ENCODE assay signal across 8 cellular contexts in genomic region chr1:240092301-240093119, GRCh38. TPM values are rescaled to one million over a fixed set of nuclear protein-coding genes. Genes with fewer than 3 reads are reported as not detected.
DNase-seq lines count a peak whose midpoint lies in the region; ATAC-seq, FAIRE-seq and TF ChIP-seq lines count a peak whose summit lies in the region.

No MANE protein-coding gene starts in this region.

- TF ChIP-seq EP300 in tibial nerve (IDR thresholded peaks at IDR 0.05): no peak

- FAIRE-seq in HTR-8/SVneo (lab: Jason Lieb, UNC): no peak

- no peak for TF ChIP-seq POLR2A in tibial nerve (IDR thresholded peaks at IDR 0.05)

- no peak for ATAC-seq in HG02678 (IDR thresholded peaks at IDR 0.05; ENCODE audit: unreplicated experiment)

- 0 to 1% methylated on average over 20 to 50 of the region's 70 CpGs for WGBS in tibial nerve, 2 donors

- H3K9me3 ChIP-seq in tibial nerve: no peaks in the 10 kb centered on the region

- DNase-seq in ACHN: peak; percentile 60
- no peak for DNase-seq in HFF-Myc (ENCODE audit: extremely low read depth, low read depth)
- DNase-seq in T47D (ENCODE audit: low read depth in 1 of 2, low spot score in 1 of 2): peak; percentile 57 to 86
- peak; percentile 51 for DNase-seq in kidney glomerular epithelial cell (lab: John Stamatoyannopoulos, UW)
- no peak for DNase-seq in tibial nerve (ENCODE audit: low spot score in 2 of 2)
- no peak for DNase-seq in pons (ENCODE audit: low spot score)
- no peak for DNase-seq in HTR-8/SVneo (ENCODE audit: insufficient read length, low spot score)

- H3K27me3 ChIP-seq in tibial nerve: peaks cover 0 to 49% of the 10 kb centered on the region in 2 donors

- H3K4me1 ChIP-seq in tibial nerve: peaks cover 0 to 29% (median 0%) of the 10 kb centered on the region in 4 donors

- H3K27ac ChIP-seq in tibial nerve: peak overlapping the region; percentile 50 to 87 (median 74)

- TF ChIP-seq CTCF in HFF-Myc (IDR thresholded peaks at IDR 0.05; ENCODE audit: low read depth, low read length, missing control alignments) (peak; percentile 35), tibial nerve (IDR thresholded peaks at IDR 0.05) (peak; percentile 6 to 36 (median 28))

- H3K36me3 ChIP-seq in tibial nerve: no peaks in the 10 kb centered on the region

- H3K4me3 ChIP-seq in HFF-Myc (replicated peaks; ENCODE audit: low read depth, low read length) (peak overlapping the region; percentile 86), tibial nerve (peak overlapping the region; percentile 39 to 84 (median 55))

- in situ Hi-C loops in ACHN (cut with HindIII; ENCODE audit: low pct_ligation_motif_present, low pct_unique_long_range_greater_than_20kb, low sequenced_read_pairs) (no loop called here), T47D (cut with HindIII; ENCODE audit: low pct_unique_long_range_greater_than_20kb, low sequenced_read_pairs) (no loop called here)

RNA-seq across cellular contexts. Expression of gene FMN2, which starts 0.8 kb away (rescaled TPM):
- 10 to 100 TPM; 16.7 to 24.9 (median 24.4) TPM for total RNA-seq in tibial nerve

Comparison
In these comparisons a context has a peak if more than half of its experiments do, and no peak if none do; other contexts are left out.
1. DNase-seq: peak in ACHN (single experiment), T47D (2 of 2) and kidney glomerular epithelial cell (single experiment); none in HFF-Myc (single experiment), tibial nerve (0 of 2), pons (single experiment) and HTR-8/SVneo (single experiment).